ENCODE assay signal across 25 cellular contexts in the genomic region with DNA sequence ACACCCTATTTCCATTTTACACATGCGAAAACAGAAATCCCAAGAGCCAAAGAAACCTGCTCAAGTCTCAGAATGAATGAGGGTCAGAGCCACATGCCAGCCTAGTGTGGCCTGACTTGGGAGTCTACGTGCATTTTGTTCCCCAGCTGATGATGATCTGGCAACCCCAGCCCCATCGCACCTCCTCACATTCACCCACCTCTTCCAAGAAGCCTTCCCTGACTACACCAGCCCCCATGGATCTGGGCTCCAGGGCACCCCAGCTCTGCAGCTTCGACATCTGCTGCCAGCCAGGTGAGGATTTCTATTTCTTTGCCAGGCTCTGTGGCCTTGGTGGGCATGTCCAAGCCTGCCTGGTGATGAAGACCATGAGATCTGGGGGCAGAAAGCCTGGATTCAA. TPM values are rescaled to one million over a fixed set of nuclear protein-coding genes. Genes with fewer than 3 reads are reported as not detected.
"Had no signal": no experiment of that assay in that cellular context is flagged by ENCODE, and none has a peak within 500 bp of the region (broad histone marks: within the 10 kb centered on the region; RNA-seq: fewer than 3 reads in every experiment).

No MANE protein-coding gene starts in this region.

- H3K9ac ChIP-seq: parathyroid adenoma had no signal

- H3K36me3 Mint-ChIP-seq: natural killer cell treated with Interleukin-12 subunit alpha and Interleukin-12 subunit beta and Interleukin-15 and Interleukin-18, amount 100 ng/mL, for 72 hours; type B pancreatic cell had no signal

- H3K4me1 ChIP-seq: gastrocnemius medialis, left ventricle myocardium inferior, lower lobe of right lung, parathyroid adenoma, psoas muscle, right lobe of liver, thyroid gland had no signal

- H3K4me3 ChIP-seq: coronary artery, gastrocnemius medialis, left ventricle myocardium inferior, lower lobe of right lung, psoas muscle, right lobe of liver, suprapubic skin, thyroid gland had no signal

- FAIRE-seq: keratinocyte, urothelium cell line had no signal

- H3K4me3 Mint-ChIP-seq: immature natural killer cell; natural killer cell treated with Interleukin-12 subunit alpha and Interleukin-12 subunit beta and Interleukin-15 and Interleukin-18, amount 100 ng/mL, for 72 hours; stimulated activated effector memory CD8-positive, alpha-beta T cell treated with anti-CD3 and anti-CD28 coated beads, Interleukin-12 subunit alpha, Interleukin-12 subunit beta, amount 100 ng/mL, for 72 hours; type B pancreatic cell had no signal

- H3K27ac Mint-ChIP-seq: natural killer cell treated with Interleukin-12 subunit alpha and Interleukin-12 subunit beta and Interleukin-15 and Interleukin-18, amount 100 ng/mL, for 72 hours; stimulated activated effector memory CD8-positive, alpha-beta T cell treated with anti-CD3 and anti-CD28 coated beads, Interleukin-12 subunit alpha, Interleukin-12 subunit beta, amount 100 ng/mL, for 72 hours; type B pancreatic cell had no signal

- H3K79me2 ChIP-seq: parathyroid adenoma had no signal

- H3K36me3 ChIP-seq: gastrocnemius medialis, left ventricle myocardium inferior, lower lobe of right lung, right lobe of liver, suprapubic skin, thyroid gland had no signal

- ATAC-seq: gastrocnemius medialis; left cardiac atrium; lower lobe of right lung; natural killer cell treated with Interleukin-12 subunit alpha and Interleukin-12 subunit beta and Interleukin-15 and Interleukin-18, amount 100 ng/mL, for 72 hours; psoas muscle; right lobe of liver; stimulated activated effector memory CD8-positive, alpha-beta T cell treated with anti-CD3 and anti-CD28 coated beads, Interleukin-12 subunit alpha, Interleukin-12 subunit beta, amount 100 ng/mL, for 72 hours; stimulated activated naive CD8-positive, alpha-beta T cell treated with anti-CD3 and anti-CD28 coated beads, Interleukin-15, Interleukin-2, amounts not matched to agents 100 U/mL and 50 U/mL, for 24 hours had no signal

- H3K27me3 ChIP-seq: right lobe of liver, suprapubic skin, thyroid gland had no signal

- H3K9me3 Mint-ChIP-seq: immature natural killer cell; natural killer cell treated with Interleukin-12 subunit alpha and Interleukin-12 subunit beta and Interleukin-15 and Interleukin-18, amount 100 ng/mL, for 72 hours; stimulated activated effector memory CD8-positive, alpha-beta T cell treated with anti-CD3 and anti-CD28 coated beads, Interleukin-12 subunit alpha, Interleukin-12 subunit beta, amount 100 ng/mL, for 72 hours; type B pancreatic cell had no signal

- DNase-seq: effector CD8-positive, alpha-beta T cell; gastrocnemius medialis; immature natural killer cell; left cardiac atrium; left ventricle myocardium inferior; lower lobe of right lung; mesenchymal stem cell; midbrain; psoas muscle; retina; right lobe of liver; stimulated activated CD4-positive, alpha-beta T cell treated with anti-CD3 and anti-CD28 coated beads, Interleukin-4, amount 100 ng/mL, for 1 hour; stimulated activated CD8-positive, alpha-beta memory T cell treated with anti-CD3 and anti-CD28 coated beads, Interleukin-4, amount 100 ng/mL, for 48 hours; stimulated activated naive CD8-positive, alpha-beta T cell treated with anti-CD3 and anti-CD28 coated beads, Interleukin-15, Interleukin-2, amounts not matched to agents 100 U/mL and 50 U/mL, for 24 hours; thyroid gland had no signal

- H2AFZ ChIP-seq: parathyroid adenoma had no signal

- H3K9me3 ChIP-seq: gastrocnemius medialis, left ventricle myocardium inferior, lower lobe of right lung, psoas muscle, right lobe of liver, suprapubic skin, thyroid gland had no signal

- H3K27ac ChIP-seq: coronary artery, gastrocnemius medialis, left ventricle myocardium inferior, lower lobe of right lung, parathyroid adenoma, psoas muscle, right lobe of liver, suprapubic skin, thyroid gland had no signal

RNA-seq across cellular contexts. Expression of a gene that starts 41.0 kb away (rescaled TPM):
- total RNA-seq: dermis microvascular lymphatic vessel endothelial cell; fibroblast of villous mesenchyme; natural killer cell treated with Interleukin-12 subunit alpha and Interleukin-12 subunit beta and Interleukin-15 and Interleukin-18, amount 100 ng/mL, for 72 hours had no signal
- polyA plus RNA-seq: immature natural killer cell, keratinocyte had no signal
